Comparison of ENCODE assay signal across 17 cellular contexts in genomic region chr3:149839874-149840273, GRCh38. TPM values are rescaled to one million over a fixed set of nuclear protein-coding genes. Genes with fewer than 3 reads are reported as not detected.
"Had no signal": no experiment of that assay in that cellular context is flagged by ENCODE, and none has a peak within 500 bp of the region (broad histone marks: within the 10 kb centered on the region; RNA-seq: fewer than 3 reads in every experiment).

No MANE protein-coding gene starts in this region.

- H3K27ac Mint-ChIP-seq: activated B cell treated with CpG ODN at 0.5 μM for 24 hours; activated CD8-positive, alpha-beta T cell treated with anti-CD3 and anti-CD28 coated beads for 36 hours; activated naive CD8-positive, alpha-beta T cell treated with anti-CD3 and anti-CD28 coated beads, Interleukin-2, amount 10 ng/mL, durations not matched to agents 7 days and 5 days; nephron progenitor cell; stimulated activated naive CD8-positive, alpha-beta T cell treated with anti-CD3 and anti-CD28 coated beads, Interleukin-15, Interleukin-2, amounts not matched to agents 100 ng/mL and 50 ng/mL, for 24 hours had no signal

- DNase-seq: activated B cell treated with CpG ODN at 0.5 μM for 24 hours; activated CD4-positive, alpha-beta T cell treated with anti-CD3 and anti-CD28 coated beads for 48 hours; activated CD8-positive, alpha-beta T cell treated with anti-CD3 and anti-CD28 coated beads for 36 hours; activated naive CD8-positive, alpha-beta T cell treated with anti-CD3 and anti-CD28 coated beads, Interleukin-2, amount 10 ng/mL, durations not matched to agents 7 days and 5 days; anterior cingulate cortex; kidney glomerular epithelial cell; nephron progenitor cell; right lobe of liver; T-helper 17 cell; upper lobe of left lung had no signal

- H3K27ac ChIP-seq: right lobe of liver, suprapubic skin, upper lobe of left lung had no signal

- ATAC-seq: activated CD8-positive, alpha-beta T cell treated with anti-CD3 and anti-CD28 coated beads for 36 hours; right lobe of liver; T-helper 17 cell had no signal

- H3K4me3 Mint-ChIP-seq: activated B cell treated with CpG ODN at 0.5 μM for 24 hours; activated CD8-positive, alpha-beta T cell treated with anti-CD3 and anti-CD28 coated beads for 36 hours; activated naive CD8-positive, alpha-beta T cell treated with anti-CD3 and anti-CD28 coated beads, Interleukin-2, amount 10 ng/mL, durations not matched to agents 7 days and 5 days; nephron progenitor cell; stimulated activated naive CD8-positive, alpha-beta T cell treated with anti-CD3 and anti-CD28 coated beads, Interleukin-15, Interleukin-2, amounts not matched to agents 100 ng/mL and 50 ng/mL, for 24 hours; T-helper 17 cell had no signal

- H3K27me3 Mint-ChIP-seq: activated B cell treated with CpG ODN at 0.5 μM for 24 hours; activated CD8-positive, alpha-beta T cell treated with anti-CD3 and anti-CD28 coated beads for 36 hours; activated naive CD8-positive, alpha-beta T cell treated with anti-CD3 and anti-CD28 coated beads, Interleukin-2, amount 10 ng/mL, durations not matched to agents 7 days and 5 days; stimulated activated naive CD8-positive, alpha-beta T cell treated with anti-CD3 and anti-CD28 coated beads, Interleukin-15, Interleukin-2, amounts not matched to agents 100 ng/mL and 50 ng/mL, for 24 hours; T-helper 17 cell had no signal

RNA-seq across cellular contexts. Expression of gene ANKUB1, which starts 47.5 kb away (rescaled TPM):
- total RNA-seq: activated B cell treated with CpG ODN at 0.5 μM for 24 hours; activated CD8-positive, alpha-beta T cell treated with anti-CD3 and anti-CD28 coated beads for 36 hours; activated naive CD8-positive, alpha-beta T cell treated with anti-CD3 and anti-CD28 coated beads, Interleukin-2, amount 10 ng/mL, durations not matched to agents 7 days and 5 days; dermis microvascular lymphatic vessel endothelial cell; liver; mesenteric fat pad; omental fat pad; pulmonary artery endothelial cell; right lobe of liver; suprapubic skin; T-helper 17 cell had no signal
